Comparison of ENCODE assay signal across 30 cellular contexts in the genomic region with DNA sequence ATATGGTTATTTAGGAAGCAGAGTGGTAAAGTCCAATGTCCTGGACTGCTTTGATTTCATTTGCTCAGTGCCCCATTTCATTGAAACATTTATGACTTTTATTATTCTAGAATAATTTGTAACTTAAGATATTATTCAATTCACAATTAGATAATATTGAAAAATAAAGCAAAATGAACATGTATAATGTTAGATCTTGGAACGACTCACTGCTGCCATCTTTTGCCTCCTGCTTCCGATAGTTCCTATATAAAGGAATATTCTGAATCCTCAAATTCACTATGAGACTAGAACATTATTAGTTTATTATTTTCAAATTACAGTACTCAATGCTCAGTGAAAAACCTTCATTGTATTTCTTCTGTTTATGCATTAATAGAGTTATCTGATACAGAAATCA.
"Had no signal": no experiment of that assay in that cellular context is flagged by ENCODE, and none has a peak within 500 bp of the region (broad histone marks: within the 10 kb centered on the region; RNA-seq: fewer than 3 reads in every experiment).

No MANE protein-coding gene starts in this region.

- DNase-seq: activated CD4-positive, alpha-beta T cell treated with anti-CD3 and anti-CD28 coated beads, Interleukin-2, amount 10 ng/mL, durations not matched to agents 7 days and 5 days; activated CD4-positive, alpha-beta T cell treated with anti-CD3 and anti-CD28 coated beads, Interleukin-2, amount 50 U/mL, for 48 hours; activated CD4-positive, CD25-positive, alpha-beta regulatory T cell; activated CD8-positive, alpha-beta T cell treated with anti-CD3 and anti-CD28 coated beads, Interleukin-2, amount 10 ng/mL, durations not matched to agents 7 days and 5 days; activated gamma-delta T cell treated with Interleukin-2 at 50 U/mL for 16 hours; activated naive CD4-positive, alpha-beta T cell treated with anti-CD3 and anti-CD28 coated beads, Interleukin-2, amount 10 ng/mL, durations not matched to agents 7 days and 5 days; activated naive CD8-positive, alpha-beta T cell treated with anti-CD3 and anti-CD28 coated beads, Interleukin-2, amount 50 U/mL, for 24 hours; activated T-cell treated with anti-CD3 and anti-CD28 coated beads, Interleukin-2, amount 50 U/mL, for 4 hours; anterior cingulate cortex; Karpas-422; KBM-7; NCI-H1092 treated with DMSO at 0.1 percent for 48 hours; NCI-H1417; NCI-H146; NCI-H187; NCI-H2029 treated with DMSO at 0.1 percent for 48 hours; NCI-H2107; NCI-H2171; NCI-H510A treated with DMSO at 0.1 percent for 48 hours; NCI-H526 treated with DMSO at 0.1 percent for 48 hours; NCI-H774; Peyer's patch; RPMI8226; SIG-M5; SW 1271; T-helper 1 cell; T-helper 2 cell; T-helper 9 cell; WERI-Rb-1 had no signal

- ATAC-seq: activated CD8-positive, alpha-beta T cell treated with anti-CD3 and anti-CD28 coated beads, Interleukin-2, amount 10 ng/mL, durations not matched to agents 7 days and 5 days; activated naive CD8-positive, alpha-beta T cell treated with anti-CD3 and anti-CD28 coated beads, Interleukin-2, amount 50 U/mL, for 24 hours; activated T-cell treated with anti-CD3 and anti-CD28 coated beads, Interleukin-2, amount 50 U/mL, for 4 hours; Right ventricle myocardium inferior had no signal

- H3K27ac ChIP-seq: Peyer's patch, WERI-Rb-1 had no signal

- H3K4me3 ChIP-seq: Peyer's patch had no signal
